1 cellular context compared by ENCODE assay signal in the genomic region with DNA sequence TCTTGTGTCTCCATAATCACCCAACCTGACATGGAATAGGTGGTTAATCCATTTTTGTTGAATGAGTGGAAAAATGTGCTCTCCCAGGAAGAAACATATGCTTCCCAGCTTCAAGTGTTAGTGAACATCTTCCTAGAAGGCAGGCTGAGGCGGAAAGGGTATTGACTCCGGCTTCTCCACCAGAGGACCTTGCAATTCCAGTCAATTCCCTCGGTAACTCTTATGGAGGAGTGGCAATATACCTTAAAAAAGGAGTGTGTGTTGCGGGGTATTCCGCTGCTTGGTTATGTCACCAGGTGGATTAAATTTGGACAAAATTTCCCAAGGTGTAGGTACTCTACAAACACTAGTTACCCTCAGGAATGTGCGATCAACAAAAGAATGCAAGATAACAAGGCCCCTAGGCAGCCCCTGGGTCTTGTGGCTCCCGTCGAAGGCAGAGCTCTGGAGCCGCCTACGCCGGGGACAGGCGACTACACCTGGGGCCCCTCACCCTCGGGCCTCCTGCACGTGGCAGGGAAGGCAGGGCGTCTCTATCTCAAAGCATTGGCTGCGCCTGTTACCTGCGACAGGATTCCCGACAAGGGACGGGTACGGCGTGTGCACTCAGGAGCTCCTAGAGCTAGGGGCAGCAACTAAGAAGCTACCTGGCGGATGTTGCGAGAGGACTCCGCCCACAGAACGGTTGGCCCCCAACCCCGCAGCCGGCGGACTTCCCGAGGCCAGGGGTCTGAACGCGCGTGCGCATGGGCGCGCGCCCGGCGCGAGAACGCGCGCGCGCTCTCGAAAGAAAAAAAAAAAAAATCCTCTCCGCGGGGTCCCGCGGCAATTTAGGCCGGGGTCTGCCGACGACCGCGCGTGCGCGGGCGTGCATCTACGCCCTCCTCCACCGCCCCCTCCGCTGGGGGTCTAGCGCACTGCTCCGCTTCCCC.
TF ChIP-seq lines count a peak whose summit lies in the region.

A gene (minus strand): TSS at position 659 of the 932 bp plus-strand sequence. CDS start 8,355 bp downstream, outside the sequence.

TF ChIP-seq in GM23338, 12 proteins besides CTCF, POLR2A, EP300 and RAD21 (continued from another document):
- TF ChIP-seq, protein P1, sequence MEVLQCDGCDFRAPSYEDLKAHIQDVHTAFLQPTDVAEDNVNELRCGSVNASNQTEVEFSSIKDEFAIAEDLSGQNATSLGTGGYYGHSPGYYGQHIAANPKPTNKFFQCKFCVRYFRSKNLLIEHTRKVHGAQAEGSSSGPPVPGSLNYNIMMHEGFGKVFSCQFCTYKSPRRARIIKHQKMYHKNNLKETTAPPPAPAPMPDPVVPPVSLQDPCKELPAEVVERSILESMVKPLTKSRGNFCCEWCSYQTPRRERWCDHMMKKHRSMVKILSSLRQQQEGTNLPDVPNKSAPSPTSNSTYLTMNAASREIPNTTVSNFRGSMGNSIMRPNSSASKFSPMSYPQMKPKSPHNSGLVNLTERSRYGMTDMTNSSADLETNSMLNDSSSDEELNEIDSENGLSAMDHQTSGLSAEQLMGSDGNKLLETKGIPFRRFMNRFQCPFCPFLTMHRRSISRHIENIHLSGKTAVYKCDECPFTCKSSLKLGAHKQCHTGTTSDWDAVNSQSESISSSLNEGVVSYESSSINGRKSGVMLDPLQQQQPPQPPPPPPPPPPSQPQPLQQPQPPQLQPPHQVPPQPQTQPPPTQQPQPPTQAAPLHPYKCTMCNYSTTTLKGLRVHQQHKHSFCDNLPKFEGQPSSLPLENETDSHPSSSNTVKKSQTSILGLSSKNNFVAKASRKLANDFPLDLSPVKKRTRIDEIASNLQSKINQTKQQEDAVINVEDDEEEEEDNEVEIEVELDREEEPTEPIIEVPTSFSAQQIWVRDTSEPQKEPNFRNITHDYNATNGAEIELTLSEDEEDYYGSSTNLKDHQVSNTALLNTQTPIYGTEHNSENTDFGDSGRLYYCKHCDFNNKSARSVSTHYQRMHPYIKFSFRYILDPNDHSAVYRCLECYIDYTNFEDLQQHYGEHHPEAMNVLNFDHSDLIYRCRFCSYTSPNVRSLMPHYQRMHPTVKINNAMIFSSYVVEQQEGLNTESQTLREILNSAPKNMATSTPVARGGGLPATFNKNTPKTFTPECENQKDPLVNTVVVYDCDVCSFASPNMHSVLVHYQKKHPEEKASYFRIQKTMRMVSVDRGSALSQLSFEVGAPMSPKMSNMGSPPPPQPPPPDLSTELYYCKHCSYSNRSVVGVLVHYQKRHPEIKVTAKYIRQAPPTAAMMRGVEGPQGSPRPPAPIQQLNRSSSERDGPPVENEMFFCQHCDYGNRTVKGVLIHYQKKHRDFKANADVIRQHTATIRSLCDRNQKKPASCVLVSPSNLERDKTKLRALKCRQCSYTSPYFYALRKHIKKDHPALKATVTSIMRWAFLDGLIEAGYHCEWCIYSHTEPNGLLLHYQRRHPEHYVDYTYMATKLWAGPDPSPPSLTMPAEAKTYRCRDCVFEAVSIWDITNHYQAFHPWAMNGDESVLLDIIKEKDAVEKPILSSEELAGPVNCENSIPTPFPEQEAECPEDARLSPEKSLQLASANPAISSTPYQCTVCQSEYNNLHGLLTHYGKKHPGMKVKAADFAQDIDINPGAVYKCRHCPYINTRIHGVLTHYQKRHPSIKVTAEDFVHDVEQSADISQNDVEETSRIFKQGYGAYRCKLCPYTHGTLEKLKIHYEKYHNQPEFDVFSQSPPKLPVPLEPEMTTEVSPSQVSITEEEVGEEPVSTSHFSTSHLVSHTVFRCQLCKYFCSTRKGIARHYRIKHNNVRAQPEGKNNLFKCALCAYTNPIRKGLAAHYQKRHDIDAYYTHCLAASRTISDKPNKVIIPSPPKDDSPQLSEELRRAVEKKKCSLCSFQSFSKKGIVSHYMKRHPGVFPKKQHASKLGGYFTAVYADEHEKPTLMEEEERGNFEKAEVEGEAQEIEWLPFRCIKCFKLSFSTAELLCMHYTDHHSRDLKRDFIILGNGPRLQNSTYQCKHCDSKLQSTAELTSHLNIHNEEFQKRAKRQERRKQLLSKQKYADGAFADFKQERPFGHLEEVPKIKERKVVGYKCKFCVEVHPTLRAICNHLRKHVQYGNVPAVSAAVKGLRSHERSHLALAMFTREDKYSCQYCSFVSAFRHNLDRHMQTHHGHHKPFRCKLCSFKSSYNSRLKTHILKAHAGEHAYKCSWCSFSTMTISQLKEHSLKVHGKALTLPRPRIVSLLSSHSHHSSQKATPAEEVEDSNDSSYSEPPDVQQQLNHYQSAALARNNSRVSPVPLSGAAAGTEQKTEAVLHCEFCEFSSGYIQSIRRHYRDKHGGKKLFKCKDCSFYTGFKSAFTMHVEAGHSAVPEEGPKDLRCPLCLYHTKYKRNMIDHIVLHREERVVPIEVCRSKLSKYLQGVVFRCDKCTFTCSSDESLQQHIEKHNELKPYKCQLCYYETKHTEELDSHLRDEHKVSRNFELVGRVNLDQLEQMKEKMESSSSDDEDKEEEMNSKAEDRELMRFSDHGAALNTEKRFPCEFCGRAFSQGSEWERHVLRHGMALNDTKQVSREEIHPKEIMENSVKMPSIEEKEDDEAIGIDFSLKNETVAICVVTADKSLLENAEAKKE (CRISPR knock-in tag; IDR thresholded peaks at IDR 0.05) = no peak
